1 cellular context compared by ENCODE assay signal in the genomic region with DNA sequence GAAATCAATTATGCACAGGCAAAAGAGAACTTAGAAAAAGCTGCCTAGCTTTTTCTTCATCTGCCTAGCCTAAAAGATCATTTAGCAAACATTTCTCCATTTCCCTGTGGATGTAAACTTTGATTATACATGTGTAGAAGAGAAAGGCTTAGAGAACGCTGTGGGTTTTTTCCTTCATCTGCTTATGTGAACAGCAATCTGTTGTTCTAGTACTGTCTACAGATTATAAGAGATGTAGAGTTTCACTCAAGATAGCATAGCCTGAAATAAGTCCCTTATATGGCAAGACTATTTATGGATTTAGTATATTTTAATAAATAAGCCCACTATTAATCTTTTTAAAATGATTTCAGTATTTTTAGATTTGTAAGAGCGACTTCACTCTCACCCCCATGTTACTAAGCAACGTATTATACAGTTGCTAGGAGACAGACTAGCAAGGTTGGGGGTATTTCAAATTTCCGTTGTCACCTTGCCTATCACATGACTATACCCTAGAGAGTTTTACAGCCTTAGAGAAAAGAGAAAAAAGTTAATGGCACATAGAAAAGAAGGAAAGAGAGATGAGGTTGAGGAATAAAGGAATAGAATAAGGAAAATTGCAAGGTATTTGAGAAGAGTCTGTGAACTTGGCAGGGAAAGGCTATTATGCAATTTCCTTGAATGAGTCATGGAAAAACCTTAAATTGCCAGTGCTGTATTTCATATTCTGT.
TF ChIP-seq lines count a peak whose summit lies in the region.

No MANE protein-coding gene starts in this region.

TF ChIP-seq in K562, 482 proteins besides CTCF, POLR2A, EP300 and RAD21 (continued from another document and continues in another):
- TF ChIP-seq THAP7 (CRISPR knock-in tag; IDR thresholded peaks at IDR 0.05) = no peak
- TF ChIP-seq ATF4 (CRISPR knock-in tag; IDR thresholded peaks at IDR 0.05) = no peak
- TF ChIP-seq NR0B1 (IDR thresholded peaks at IDR 0.05; ENCODE audit: partially characterized antibody) = no peak
- TF ChIP-seq BCOR (IDR thresholded peaks at IDR 0.05) = no peak
- no peak for TF ChIP-seq ZKSCAN3 (CRISPR knock-in tag; IDR thresholded peaks at IDR 0.05)
- no peak for TF ChIP-seq ZBTB7A (IDR thresholded peaks at IDR 0.05; ENCODE audit: borderline replicate concordance, control insufficient read depth, low read depth, low read length)
- no peak for TF ChIP-seq RUNX1 (IDR thresholded peaks at IDR 0.05; ENCODE audit: low read depth)
- no peak for TF ChIP-seq CGGBP1 (CRISPR knock-in tag; IDR thresholded peaks at IDR 0.05)
- no peak for TF ChIP-seq MTF1 (CRISPR knock-in tag; IDR thresholded peaks at IDR 0.05; ENCODE audit: borderline replicate concordance)
- TF ChIP-seq PHF8 (IDR thresholded peaks at IDR 0.05; ENCODE audit: borderline replicate concordance, low read length) = no peak
- TF ChIP-seq RBM22 (IDR thresholded peaks at IDR 0.05; ENCODE audit: low read depth, low read length, poor library complexity, severe bottlenecking) = no peak
- TF ChIP-seq PHF20 (IDR thresholded peaks at IDR 0.05; ENCODE audit: partially characterized antibody) = no peak
- TF ChIP-seq LARP7 (IDR thresholded peaks at IDR 0.05) = no peak
- TF ChIP-seq GABPB1 (CRISPR knock-in tag; IDR thresholded peaks at IDR 0.05) = no peak
- TF ChIP-seq CBX1 (IDR thresholded peaks at IDR 0.05; ENCODE audit: low read depth) = no peak
- no peak for TF ChIP-seq ZNF324 (CRISPR knock-in tag; IDR thresholded peaks at IDR 0.05)
- no peak for TF ChIP-seq RCOR1 (IDR thresholded peaks at IDR 0.05; ENCODE audit: borderline replicate concordance in 1 of 2, low read depth in 2 of 2, low read length in 2 of 2)
- TF ChIP-seq GATAD2A (IDR thresholded peaks at IDR 0.05) = no peak
- peak; percentile 89 for TF ChIP-seq SMARCC2 (IDR thresholded peaks at IDR 0.05; ENCODE audit: low read depth)
- no peak for TF ChIP-seq ZNF354B (CRISPR knock-in tag; IDR thresholded peaks at IDR 0.05)
- no peak for TF ChIP-seq ZNF785 (CRISPR knock-in tag; IDR thresholded peaks at IDR 0.05)
- TF ChIP-seq DMBX1 (CRISPR knock-in tag; IDR thresholded peaks at IDR 0.05; ENCODE audit: borderline replicate concordance) = no peak
- TF ChIP-seq, protein P1, sequence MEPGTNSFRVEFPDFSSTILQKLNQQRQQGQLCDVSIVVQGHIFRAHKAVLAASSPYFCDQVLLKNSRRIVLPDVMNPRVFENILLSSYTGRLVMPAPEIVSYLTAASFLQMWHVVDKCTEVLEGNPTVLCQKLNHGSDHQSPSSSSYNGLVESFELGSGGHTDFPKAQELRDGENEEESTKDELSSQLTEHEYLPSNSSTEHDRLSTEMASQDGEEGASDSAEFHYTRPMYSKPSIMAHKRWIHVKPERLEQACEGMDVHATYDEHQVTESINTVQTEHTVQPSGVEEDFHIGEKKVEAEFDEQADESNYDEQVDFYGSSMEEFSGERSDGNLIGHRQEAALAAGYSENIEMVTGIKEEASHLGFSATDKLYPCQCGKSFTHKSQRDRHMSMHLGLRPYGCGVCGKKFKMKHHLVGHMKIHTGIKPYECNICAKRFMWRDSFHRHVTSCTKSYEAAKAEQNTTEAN (CRISPR knock-in tag; IDR thresholded peaks at IDR 0.05) = no peak
- TF ChIP-seq ASH1L (IDR thresholded peaks at IDR 0.05; ENCODE audit: borderline replicate concordance, low read depth, partially characterized antibody) = no peak
- no peak for TF ChIP-seq ZNF239 (CRISPR knock-in tag; IDR thresholded peaks at IDR 0.05)
- no peak for TF ChIP-seq SMAD3 (CRISPR knock-in tag; conservative IDR thresholded peaks at IDR 0.05)
- peak; percentile 42; the same call in 1 of the 2 replicates for TF ChIP-seq ZBTB40 (IDR thresholded peaks at IDR 0.05)
- no peak for TF ChIP-seq ZBTB40 (CRISPR knock-in tag; IDR thresholded peaks at IDR 0.05)
- TF ChIP-seq NFIC (IDR thresholded peaks at IDR 0.05) = peak; percentile 80
- no peak for TF ChIP-seq TFAP4 (CRISPR knock-in tag; IDR thresholded peaks at IDR 0.05; ENCODE audit: borderline replicate concordance)
- peak; percentile 36; the same call in 1 of the 2 replicates for TF ChIP-seq HLTF (IDR thresholded peaks at IDR 0.05)
- TF ChIP-seq ZNF75A (CRISPR knock-in tag; IDR thresholded peaks at IDR 0.05) = no peak
- no peak for TF ChIP-seq NELFE (IDR thresholded peaks at IDR 0.05; ENCODE audit: insufficient read depth, insufficient read length)
- peak; percentile 71 for TF ChIP-seq HDAC2 (IDR thresholded peaks at IDR 0.05)
- TF ChIP-seq RBBP5 (IDR thresholded peaks at IDR 0.05; ENCODE audit: borderline replicate concordance, insufficient read depth, low read length, poor library complexity, severe bottlenecking) = no peak
- no peak for TF ChIP-seq KLF16 (IDR thresholded peaks at IDR 0.05)
- TF ChIP-seq, protein P2, sequence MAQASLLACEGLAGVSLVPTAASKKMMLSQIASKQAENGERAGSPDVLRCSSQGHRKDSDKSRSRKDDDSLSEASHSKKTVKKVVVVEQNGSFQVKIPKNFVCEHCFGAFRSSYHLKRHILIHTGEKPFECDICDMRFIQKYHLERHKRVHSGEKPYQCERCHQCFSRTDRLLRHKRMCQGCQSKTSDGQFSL (CRISPR knock-in tag; IDR thresholded peaks at IDR 0.05) = no peak
- TF ChIP-seq, protein P2 (tag; IDR thresholded peaks at IDR 0.05) = no peak
- no peak for TF ChIP-seq CREB1 (IDR thresholded peaks at IDR 0.05)
- TF ChIP-seq CREB1 (CRISPR knock-in tag; IDR thresholded peaks at IDR 0.05) = no peak
- no peak for TF ChIP-seq ZBED1 (IDR thresholded peaks at IDR 0.05)
- TF ChIP-seq ATF7 (IDR thresholded peaks at IDR 0.05) = peak; percentile 57; the same call in 1 of the 2 replicates
- 0 out of 2 replicates have a peak, but pooled peaks have one; percentile 22 for TF ChIP-seq ZBTB26 (CRISPR knock-in tag; IDR thresholded peaks at IDR 0.05)
- TF ChIP-seq ZNF79 (CRISPR knock-in tag; IDR thresholded peaks at IDR 0.05; ENCODE audit: low read depth) = no peak
